ENCODE assay signal across 15 cellular contexts in the genomic region with DNA sequence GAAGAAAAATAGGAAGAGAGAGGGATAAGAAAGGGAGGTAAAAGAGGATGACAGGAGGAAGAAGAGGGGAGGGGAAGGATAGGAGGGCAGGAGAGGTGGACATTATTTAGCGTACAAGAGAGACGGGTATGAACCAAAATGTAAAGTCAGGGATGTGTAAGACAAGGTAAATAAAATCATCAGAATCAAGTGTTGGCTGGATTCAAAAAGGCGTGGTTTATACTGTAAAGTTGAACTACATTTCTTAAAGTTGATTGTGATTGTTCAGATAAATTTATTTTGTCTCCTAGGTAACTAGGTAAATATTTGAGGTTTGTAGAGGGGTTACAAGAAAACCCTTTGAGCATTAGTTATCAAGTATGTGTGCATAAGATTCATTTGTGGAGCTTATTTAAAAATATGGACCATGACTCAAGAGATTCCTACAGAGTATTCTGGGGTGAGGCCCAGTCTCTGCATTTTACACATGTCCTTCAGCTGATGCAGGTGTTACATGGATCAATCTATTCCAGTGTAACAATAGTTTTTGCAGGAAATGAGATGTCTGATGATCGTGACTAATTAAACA.
A peak's percentile ranks its signal among the peaks of the same experiment; 100 is the strongest.
DNase-seq lines count a peak whose midpoint lies in the region; ATAC-seq and TF ChIP-seq lines count a peak whose summit lies in the region.
"Had no signal": no experiment of that assay in that cellular context is flagged by ENCODE, and none has a peak within 500 bp of the region (broad histone marks: within the 10 kb centered on the region; RNA-seq: fewer than 3 reads in every experiment).

No MANE protein-coding gene starts in this region.

- no peak overlapping the region for H3K27ac ChIP-seq in PC-3 (ENCODE audit: low read length)
- H3K27ac ChIP-seq: BLaER1 treated with 17β-estradiol and CSF1 and Interleukin-3, amounts not matched to agents 10 nM and 100 nM had no signal

- H3K27me3 ChIP-seq in PC-3 (ENCODE audit: low read length): no peaks in the 10 kb centered on the region
- H3K27me3 ChIP-seq: BLaER1 treated with 17β-estradiol and CSF1 and Interleukin-3, amounts not matched to agents 10 nM and 100 nM had no signal

- CTCF ChIA-PET in PC-3 (lab: Charles Lee): interaction anchor here (0.6 kb wide), 2 partner anchors 75 to 333 kb away, joined by 4 to 5 read pairs; no protein-coding TSS in a partner anchor

- no peak overlapping the region for H3K4me2 ChIP-seq in PC-3 (ENCODE audit: low read length)
- H3K4me2 ChIP-seq: BLaER1 treated with 17β-estradiol and CSF1 and Interleukin-3, amounts not matched to agents 10 nM and 100 nM had no signal

- DNase-seq in SIG-M5 treated with dmso at 0.1 percent for 504 hours (lab: John Stamatoyannopoulos, UW; ENCODE audit: unreplicated experiment) (peak; percentile 3), SIG-M5 (lab: John Stamatoyannopoulos, UW) (no peak), PC-3 (peak; percentile 78), epithelial cell of esophagus (ENCODE audit: low read depth) (peak; percentile 14), renal cortical epithelial cell (ENCODE audit: low read depth) (peak; percentile 18), activated gamma-delta T cell (lab: John Stamatoyannopoulos, UW) (no peak), SKM-1 (lab: John Stamatoyannopoulos, UW; ENCODE audit: unreplicated experiment) (no peak)
- DNase-seq: CD4-positive, CD25-positive, alpha-beta regulatory T cell; CD8-positive, alpha-beta memory T cell; COR-L47; DMS79 treated with DMSO at 0.1 percent for 48 hours; GF-D8; HCEC 1CT had no signal

- TF ChIP-seq CTCF in PC-3 (conservative IDR thresholded peaks at IDR 0.05; ENCODE audit: low read depth, low read length) (no peak), epithelial cell of esophagus (IDR thresholded peaks at IDR 0.05; ENCODE audit: insufficient read depth, low read depth, low read length, missing control alignments) (no peak)

- H3F3A ChIP-seq in PC-3 (ENCODE audit: low read length, unreplicated experiment): no peaks in the 10 kb centered on the region

- H3K9me2 ChIP-seq in PC-3 (replicated peaks; ENCODE audit: low read length): no peaks in the 10 kb centered on the region

- H3K79me2 ChIP-seq in PC-3 (ENCODE audit: low read length): no peaks in the 10 kb centered on the region

- ATAC-seq in PC-3 (peak; percentile 90), GM18861 (IDR thresholded peaks at IDR 0.05; ENCODE audit: unreplicated experiment) (no peak)

- no peaks in the 10 kb centered on the region for H3K9me3 ChIP-seq in PC-3 (ENCODE audit: low read length)
- H3K9me3 ChIP-seq: BLaER1 treated with 17β-estradiol and CSF1 and Interleukin-3, amounts not matched to agents 10 nM and 100 nM had no signal

- H3K36me3 ChIP-seq in PC-3 (ENCODE audit: low read depth, low read length): no peaks in the 10 kb centered on the region
- H3K36me3 ChIP-seq: BLaER1 treated with 17β-estradiol and CSF1 and Interleukin-3, amounts not matched to agents 10 nM and 100 nM had no signal

- intact Hi-C loops in PC-3 (cut with micrococcal nuclease): no loop called here

- peaks cover 8% of the 10 kb centered on the region for H3K4me1 ChIP-seq in PC-3 (ENCODE audit: insufficient read depth, low read length)
- H3K4me1 ChIP-seq: BLaER1 treated with 17β-estradiol and CSF1 and Interleukin-3, amounts not matched to agents 10 nM and 100 nM had no signal

- POLR2A ChIA-PET in PC-3 (lab: Charles Lee; ENCODE audit: unreplicated experiment): interaction anchor here (0.6 kb wide), 1 partner anchor 37 kb away, joined by 3 read pairs; no protein-coding TSS in a partner anchor

- H3K9ac ChIP-seq in PC-3 (ENCODE audit: low read length): no peak overlapping the region
- H3K9ac ChIP-seq: BLaER1 treated with 17β-estradiol and CSF1 and Interleukin-3, amounts not matched to agents 10 nM and 100 nM had no signal

- H3K4me3 ChIP-seq in PC-3 (ENCODE audit: low read length): no peak overlapping the region
- no peak overlapping the region for H3K4me3 ChIP-seq in epithelial cell of esophagus (ENCODE audit: low read length)
- H3K4me3 ChIP-seq: BLaER1 treated with 17β-estradiol and CSF1 and Interleukin-3, amounts not matched to agents 10 nM and 100 nM had no signal

- BruUV-seq in PC-3 (replicated peaks; lab: Mats Ljungman, UMichigan): no TSS peak

- H2AFZ ChIP-seq in PC-3 (ENCODE audit: low read length): no peak overlapping the region

- H4K20me1 ChIP-seq in PC-3 (ENCODE audit: low read length): no peaks in the 10 kb centered on the region
- H4K20me1 ChIP-seq: BLaER1 treated with 17β-estradiol and CSF1 and Interleukin-3, amounts not matched to agents 10 nM and 100 nM had no signal

Comparison
In these comparisons a context has a peak if more than half of its experiments do, and no peak if none do; other contexts are left out.
1. DNase-seq: peak in SIG-M5 treated with dmso at 0.1 percent for 504 hours (single experiment), PC-3 (single experiment), epithelial cell of esophagus (single experiment) and renal cortical epithelial cell (single experiment); none in SIG-M5 (single experiment), activated gamma-delta T cell (single experiment) and SKM-1 (single experiment).